35 cellular contexts compared by ENCODE assay signal in genomic region chr5:114649878-114650277, GRCh38.
"Had no signal": no experiment of that assay in that cellular context is flagged by ENCODE, and none has a peak within 500 bp of the region (broad histone marks: within the 10 kb centered on the region; RNA-seq: fewer than 3 reads in every experiment).

No MANE protein-coding gene starts in this region.

- H3K9me3 Mint-ChIP-seq: activated B cell treated with CpG ODN at 0.5 μM for 24 hours had no signal

- H3K4me3 Mint-ChIP-seq: activated B cell treated with CpG ODN at 0.5 μM for 24 hours; activated CD8-positive, alpha-beta memory T cell treated with anti-CD3 and anti-CD28 coated beads, Interleukin-2, amount 10 ng/mL, durations not matched to agents 7 days and 5 days; activated CD8-positive, alpha-beta T cell treated with anti-CD3 and anti-CD28 coated beads, Interleukin-2, amount 10 ng/mL, durations not matched to agents 7 days and 5 days; activated naive CD4-positive, alpha-beta T cell treated with anti-CD3 and anti-CD28 coated beads for 36 hours; activated naive CD4-positive, alpha-beta T cell treated with anti-CD3 and anti-CD28 coated beads, Interleukin-2, amount 50 U/mL, for 24 hours; activated naive CD8-positive, alpha-beta T cell treated with anti-CD3 and anti-CD28 coated beads for 36 hours; activated naive CD8-positive, alpha-beta T cell treated with anti-CD3 and anti-CD28 coated beads, Interleukin-2, amount 50 U/mL, for 24 hours; activated T-helper 1 cell treated with anti-CD3 and anti-CD28 coated beads, Interleukin-12 subunit alpha, Interleukin-12 subunit beta, Interleukin-2, Interleukin-4 antibody, amounts not matched to agents 30 ng/mL and 10 ng/mL and 1 ng/mL, durations not matched to agents 14 hours and 24 hours and 36 hours; effector memory CD8-positive, alpha-beta T cell; T-helper 2 cell treated with Interferon-gamma antibody and Interleukin-4, amounts not matched to agents 5 μg/mL and 100 μg/mL, for 36 hours had no signal

- DNase-seq: activated B cell treated with CpG ODN at 0.5 μM for 24 hours; activated CD4-positive, alpha-beta T cell treated with anti-CD3 and anti-CD28 coated beads for 48 hours; activated CD4-positive, alpha-beta T cell treated with anti-CD3 and anti-CD28 coated beads, Interleukin-2, amount 50 U/mL, for 1 hour; activated CD4-positive, alpha-beta T cell treated with anti-CD3 and anti-CD28 coated beads, Interleukin-2, amount 50 U/mL, for 48 hours; activated CD8-positive, alpha-beta memory T cell treated with anti-CD3 and anti-CD28 coated beads, Interleukin-2, amount 10 ng/mL, durations not matched to agents 7 days and 5 days; activated CD8-positive, alpha-beta memory T cell treated with anti-CD3 and anti-CD28 coated beads, Interleukin-2, amount 50 U/mL, for 4 hours; activated CD8-positive, alpha-beta T cell treated with anti-CD3 and anti-CD28 coated beads, Interleukin-2, amount 10 ng/mL, durations not matched to agents 7 days and 5 days; activated effector memory CD4-positive, alpha-beta T cell treated with anti-CD3 and anti-CD28 coated beads, Interleukin-2, amount 50 U/mL, for 16 hours; activated naive CD4-positive, alpha-beta T cell treated with anti-CD3 and anti-CD28 coated beads for 36 hours; activated naive CD8-positive, alpha-beta T cell treated with anti-CD3 and anti-CD28 coated beads for 36 hours; activated naive CD8-positive, alpha-beta T cell treated with anti-CD3 and anti-CD28 coated beads, Interleukin-2, amount 50 U/mL, for 24 hours; activated T-cell treated with anti-CD3 and anti-CD28 coated beads, Interleukin-2, amount 50 U/mL, for 1 hour; activated T-cell treated with anti-CD3 and anti-CD28 coated beads, Interleukin-2, amount 50 U/mL, for 48 hours; adrenal gland; amygdala; aorta; body of pancreas; caudate nucleus; cortex of kidney; dermis blood vessel endothelial cell; effector CD4-positive, alpha-beta T cell; effector memory CD8-positive, alpha-beta T cell; erythroblast; foreskin keratinocyte; gastrocnemius medialis; glutamatergic neuron; heart left ventricle; T1000; WERI-Rb-1 had no signal

- H3K9me3 ChIP-seq: adrenal gland, body of pancreas, esophagus muscularis mucosa, gastrocnemius medialis, heart left ventricle had no signal

- H3K4me1 Mint-ChIP-seq: activated B cell treated with CpG ODN at 0.5 μM for 24 hours; activated CD8-positive, alpha-beta memory T cell treated with anti-CD3 and anti-CD28 coated beads, Interleukin-2, amount 10 ng/mL, durations not matched to agents 7 days and 5 days; activated naive CD4-positive, alpha-beta T cell treated with anti-CD3 and anti-CD28 coated beads, Interleukin-2, amount 50 U/mL, for 24 hours; activated naive CD8-positive, alpha-beta T cell treated with anti-CD3 and anti-CD28 coated beads for 36 hours; activated naive CD8-positive, alpha-beta T cell treated with anti-CD3 and anti-CD28 coated beads, Interleukin-2, amount 50 U/mL, for 24 hours had no signal

- H3K27me3 Mint-ChIP-seq: activated B cell treated with CpG ODN at 0.5 μM for 24 hours; activated CD8-positive, alpha-beta memory T cell treated with anti-CD3 and anti-CD28 coated beads, Interleukin-2, amount 10 ng/mL, durations not matched to agents 7 days and 5 days; activated naive CD4-positive, alpha-beta T cell treated with anti-CD3 and anti-CD28 coated beads, Interleukin-2, amount 50 U/mL, for 24 hours; activated naive CD8-positive, alpha-beta T cell treated with anti-CD3 and anti-CD28 coated beads for 36 hours; activated naive CD8-positive, alpha-beta T cell treated with anti-CD3 and anti-CD28 coated beads, Interleukin-2, amount 50 U/mL, for 24 hours; effector memory CD8-positive, alpha-beta T cell had no signal

- H3K27ac Mint-ChIP-seq: activated B cell treated with CpG ODN at 0.5 μM for 24 hours; activated CD8-positive, alpha-beta memory T cell treated with anti-CD3 and anti-CD28 coated beads, Interleukin-2, amount 10 ng/mL, durations not matched to agents 7 days and 5 days; activated CD8-positive, alpha-beta T cell treated with anti-CD3 and anti-CD28 coated beads, Interleukin-2, amount 10 ng/mL, durations not matched to agents 7 days and 5 days; activated naive CD4-positive, alpha-beta T cell treated with anti-CD3 and anti-CD28 coated beads for 36 hours; activated naive CD4-positive, alpha-beta T cell treated with anti-CD3 and anti-CD28 coated beads, Interleukin-2, amount 50 U/mL, for 24 hours; activated naive CD8-positive, alpha-beta T cell treated with anti-CD3 and anti-CD28 coated beads for 36 hours; activated naive CD8-positive, alpha-beta T cell treated with anti-CD3 and anti-CD28 coated beads, Interleukin-2, amount 50 U/mL, for 24 hours; activated T-helper 1 cell treated with anti-CD3 and anti-CD28 coated beads, Interleukin-12 subunit alpha, Interleukin-12 subunit beta, Interleukin-2, Interleukin-4 antibody, amounts not matched to agents 30 ng/mL and 10 ng/mL and 1 ng/mL, durations not matched to agents 14 hours and 24 hours and 36 hours; activated T-helper 2 cell treated with anti-CD3 and anti-CD28 coated beads, Interferon-gamma antibody, Interleukin-2, Interleukin-4, amounts not matched to agents 10 μg/mL and 5 μg/mL and 100 μg/mL, durations not matched to agents 14 hours and 24 hours and 36 hours; effector memory CD8-positive, alpha-beta T cell; T-helper 2 cell treated with Interferon-gamma antibody and Interleukin-4, amounts not matched to agents 5 μg/mL and 100 μg/mL, for 36 hours had no signal

- ATAC-seq: activated CD4-positive, CD25-positive, alpha-beta regulatory T cell treated with anti-CD3 and anti-CD28 coated beads, Interleukin-2, amount 50 U/mL, for 24 hours; activated CD8-positive, alpha-beta memory T cell treated with anti-CD3 and anti-CD28 coated beads, Interleukin-2, amount 10 ng/mL, durations not matched to agents 7 days and 5 days; activated CD8-positive, alpha-beta T cell treated with anti-CD3 and anti-CD28 coated beads, Interleukin-2, amount 10 ng/mL, durations not matched to agents 7 days and 5 days; activated naive CD8-positive, alpha-beta T cell treated with anti-CD3 and anti-CD28 coated beads, Interleukin-2, amount 50 U/mL, for 24 hours; body of pancreas; effector memory CD8-positive, alpha-beta T cell; foreskin keratinocyte; gastrocnemius medialis; heart left ventricle had no signal

- H3K36me3 Mint-ChIP-seq: activated CD8-positive, alpha-beta memory T cell treated with anti-CD3 and anti-CD28 coated beads, Interleukin-2, amount 10 ng/mL, durations not matched to agents 7 days and 5 days; activated naive CD4-positive, alpha-beta T cell treated with anti-CD3 and anti-CD28 coated beads, Interleukin-2, amount 50 U/mL, for 24 hours; activated naive CD8-positive, alpha-beta T cell treated with anti-CD3 and anti-CD28 coated beads for 36 hours had no signal
